16 cellular contexts compared by ENCODE assay signal in genomic region chr3:142087676-142088075, GRCh38.
DNase-seq lines count a peak whose midpoint lies in the region; ATAC-seq, FAIRE-seq and TF ChIP-seq lines count a peak whose summit lies in the region.
"Had no signal": no experiment of that assay in that cellular context is flagged by ENCODE, and none has a peak within 500 bp of the region (broad histone marks: within the 10 kb centered on the region; RNA-seq: fewer than 3 reads in every experiment).

No MANE protein-coding gene starts in this region.

- H3K36me3 Mint-ChIP-seq in effector memory CD8-positive, alpha-beta T cell (ENCODE audit: insufficient read depth), result peaks cover 3% of the 10 kb centered on the region

- no peaks in the 10 kb centered on the region for H3K27me3 Mint-ChIP-seq in effector memory CD8-positive, alpha-beta T cell
- H3K27me3 Mint-ChIP-seq: activated naive CD8-positive, alpha-beta T cell treated with anti-CD3 and anti-CD28 coated beads, Interleukin-2, amount 10 ng/mL, durations not matched to agents 7 days and 5 days; activated T-cell treated with anti-CD3 and anti-CD28 coated beads, Interleukin-2, amount 50 U/mL, for 24 hours had no signal

- peaks cover 10% of the 10 kb centered on the region for H3K4me1 ChIP-seq in foreskin keratinocyte
- H3K4me1 ChIP-seq: tibial artery had no signal

- DNase-seq in AG08396 (ENCODE audit: low spot score), result peak; percentile 30
- peak; percentile 25 for DNase-seq in HPDE6-E6E7 (ENCODE audit: extremely low spot score)
- DNase-seq in amniotic stem cell (lab: John Stamatoyannopoulos, UW), result peak; percentile 2
- peak; percentile 73 to 91 for DNase-seq in foreskin keratinocyte
- DNase-seq in GM12891 (ENCODE audit: insufficient read length, low spot score), result no peak
- no peak for DNase-seq in effector memory CD8-positive, alpha-beta T cell
- no peak for DNase-seq in NCI-H345 treated with DMSO at 0.1 percent for 48 hours (lab: John Stamatoyannopoulos, UW; ENCODE audit: unreplicated experiment)
- DNase-seq: activated CD4-positive, alpha-beta T cell treated with anti-CD3 and anti-CD28 coated beads for 1 hour; activated naive CD8-positive, alpha-beta T cell treated with anti-CD3 and anti-CD28 coated beads, Interleukin-2, amount 10 ng/mL, durations not matched to agents 7 days and 5 days; activated T-cell treated with anti-CD3 and anti-CD28 coated beads, Interleukin-2, amount 50 U/mL, for 24 hours; AML-193; kidney; NCI-H1092; posterior cingulate gyrus; tibial artery had no signal

- no peak for TF ChIP-seq POLR2A in GM12891 (IDR thresholded peaks at IDR 0.05; ENCODE audit: low read depth, low read length)

- no peaks in the 10 kb centered on the region for H3K27me3 ChIP-seq in foreskin keratinocyte
- H3K27me3 ChIP-seq: tibial artery had no signal

- H3K27ac ChIP-seq in foreskin keratinocyte, result no peak overlapping the region
- H3K27ac ChIP-seq: tibial artery had no signal

- H3K4me3 Mint-ChIP-seq in effector memory CD8-positive, alpha-beta T cell, result no peak overlapping the region
- H3K4me3 Mint-ChIP-seq: activated naive CD8-positive, alpha-beta T cell treated with anti-CD3 and anti-CD28 coated beads, Interleukin-2, amount 10 ng/mL, durations not matched to agents 7 days and 5 days; activated T-cell treated with anti-CD3 and anti-CD28 coated beads, Interleukin-2, amount 50 U/mL, for 24 hours had no signal

- no peak for FAIRE-seq in GM12891 (lab: Jason Lieb, UNC)
- FAIRE-seq: kidney had no signal

- TF ChIP-seq CTCF in foreskin keratinocyte (conservative IDR thresholded peaks at IDR 0.05), result no peak

- H3K4me1 Mint-ChIP-seq in effector memory CD8-positive, alpha-beta T cell (ENCODE audit: low read depth in 2 of 2), result peaks cover 0 to 7% of the 10 kb centered on the region in 2 donors
- H3K4me1 Mint-ChIP-seq: activated naive CD8-positive, alpha-beta T cell treated with anti-CD3 and anti-CD28 coated beads, Interleukin-2, amount 10 ng/mL, durations not matched to agents 7 days and 5 days had no signal

- ATAC-seq in foreskin keratinocyte (peak; percentile 95), GM19324 (IDR thresholded peaks at IDR 0.05; ENCODE audit: low FRiP score, unreplicated experiment) (no peak)
- ATAC-seq in effector memory CD8-positive, alpha-beta T cell (replicated peaks), result no peak

- H3K9me3 Mint-ChIP-seq in effector memory CD8-positive, alpha-beta T cell, result no peaks in the 10 kb centered on the region
- H3K9me3 Mint-ChIP-seq: activated naive CD8-positive, alpha-beta T cell treated with anti-CD3 and anti-CD28 coated beads, Interleukin-2, amount 10 ng/mL, durations not matched to agents 7 days and 5 days had no signal

- H3K27ac Mint-ChIP-seq in effector memory CD8-positive, alpha-beta T cell, result no peak overlapping the region
- H3K27ac Mint-ChIP-seq: activated naive CD8-positive, alpha-beta T cell treated with anti-CD3 and anti-CD28 coated beads, Interleukin-2, amount 10 ng/mL, durations not matched to agents 7 days and 5 days; activated T-cell treated with anti-CD3 and anti-CD28 coated beads, Interleukin-2, amount 50 U/mL, for 24 hours had no signal

TF ChIP-seq in GM12891, 5 proteins besides CTCF, POLR2A, EP300 and RAD21:
- no peak for TF ChIP-seq POLR2AphosphoS5 (IDR thresholded peaks at IDR 0.05; ENCODE audit: low read depth, low read length)
- no peak for TF ChIP-seq SPI1 (IDR thresholded peaks at IDR 0.05; ENCODE audit: low read depth, low read length)
- no peak for TF ChIP-seq POU2F2 (IDR thresholded peaks at IDR 0.05; ENCODE audit: low read depth, low read length)
- TF ChIP-seq PAX5 (IDR thresholded peaks at IDR 0.05; ENCODE audit: insufficient read depth, low read length, severe bottlenecking), result no peak
- TF ChIP-seq TAF1 (IDR thresholded peaks at IDR 0.05; ENCODE audit: low read depth, low read length), result no peak

Comparison
In these comparisons a context has a peak if more than half of its experiments do, and no peak if none do; other contexts are left out.
1. DNase-seq: peak in AG08396 (single experiment), HPDE6-E6E7 (single experiment), amniotic stem cell (single experiment) and foreskin keratinocyte (2 of 2); none in GM12891 (single experiment), effector memory CD8-positive, alpha-beta T cell (0 of 3) and NCI-H345 treated with DMSO at 0.1 percent for 48 hours (single experiment).